ENCODE assay signal across 8 cellular contexts in genomic region chr22:17562906-17563870, GRCh38. TPM values are rescaled to one million over a fixed set of nuclear protein-coding genes. Genes with fewer than 3 reads are reported as not detected.
DNase-seq lines count a peak whose midpoint lies in the region; ATAC-seq, FAIRE-seq and TF ChIP-seq lines count a peak whose summit lies in the region.

Gene SLC25A18 (plus strand): TSS chr22:17563498. CDS start chr22:17579945, 16,447 bp downstream.

- CTCF ChIA-PET in HEK293T (lab: Yijun Ruan, JAX) = interaction anchor here (0.9 kb wide), 1 partner anchor 391 kb away, joined by 3 read pairs; no protein-coding TSS in a partner anchor
- CTCF ChIA-PET in K562 (lab: Yijun Ruan, JAX; ENCODE audit: low intra/inter-chr PET ratio) = no interaction called here

- H3K4me2 ChIP-seq in K562 (ENCODE audit: insufficient read depth, low read length) = no peak within 1 kb of the TSS

- no peak within 1 kb of the TSS for H3K27ac ChIP-seq in K562 (ENCODE audit: extremely low read depth, low read depth, low read length)

- no peak for TF ChIP-seq EP300 in K562 (IDR thresholded peaks at IDR 0.05; ENCODE audit: low read length)

- H3K27me3 ChIP-seq in K562 (ENCODE audit: control insufficient read depth in 2 of 2, insufficient read depth in 2 of 2, low read length in 2 of 2) = peaks cover 38 to 44% of the 10 kb centered on the region in 2 experiments

- BruUV-seq in K562 (replicated peaks; lab: Mats Ljungman, UMichigan) = no TSS peak

- 0 out of 5 replicates have a peak, but pooled peaks cover 0 to 4% of the 10 kb centered on the region in 2 experiments for H3K4me1 ChIP-seq in K562 (replicated peaks in 1 of 2; ENCODE audit: control insufficient read depth in 2 of 2, insufficient read depth in 2 of 2, low read length in 2 of 2)

- no peaks in the 10 kb centered on the region for H3K79me2 ChIP-seq in K562 (ENCODE audit: control insufficient read depth, insufficient read depth, low read length)

- no peak for FAIRE-seq in K562 (lab: Jason Lieb, UNC)
- no peak for FAIRE-seq in urothelium cell line (lab: Jason Lieb, UNC)

- H3K9ac ChIP-seq in K562 (ENCODE audit: insufficient read depth in 1 of 2, low read depth in 2 of 2, low read length in 2 of 2) = no peak within 1 kb of the TSS

- no peaks in the 10 kb centered on the region for H3K9me1 ChIP-seq in K562 (ENCODE audit: control insufficient read depth, insufficient read depth, low read length)

- no peaks in the 10 kb centered on the region for H4K20me1 ChIP-seq in K562 (replicated peaks; ENCODE audit: control insufficient read depth, insufficient read depth, low read length)

- intact Hi-C loops in K562 (cut with micrococcal nuclease) = loop anchor here (2.0 to 5.0 kb wide), 2 partner anchors 76 to 159 kb away; partner anchors contain the start of gene BCL2L13

- peak within 1 kb of the TSS; percentile 2; the same call in 1 of the 2 replicates for H2AFZ ChIP-seq in K562 (ENCODE audit: low read depth, low read length)

- no peaks in the 10 kb centered on the region for H3K9me3 ChIP-seq in K562 (replicated peaks; ENCODE audit: control insufficient read depth, insufficient read depth, low read depth, low read length)

- peak; percentile 50 for DNase-seq in HEK293T (ENCODE audit: extremely low spot score)
- peak; percentile 37 to 47 (median 44) for DNase-seq in K562 (ENCODE audit: extremely low read depth in 1 of 4, low spot score in 3 of 4)
- DNase-seq in iris pigment epithelial cell (ENCODE audit: low read depth) = peak; percentile 35
- peak; percentile 41 for DNase-seq in skeletal muscle cell (ENCODE audit: low read depth)
- DNase-seq in urothelium cell line (ENCODE audit: low spot score) = no peak
- DNase-seq in islet precursor cell = no peak
- no peak for DNase-seq in EL
- DNase-seq in T-helper 9 cell = no peak

- TF ChIP-seq POLR2A in K562 (conservative IDR thresholded peaks at IDR 0.05) = no peak

- peak; percentile 56 for ATAC-seq in K562

- peak; percentile 11 to 32 (median 25); a peak in 2 of 6 replicates for TF ChIP-seq CTCF in K562 (IDR thresholded peaks at IDR 0.05 in 2 of 3, conservative IDR thresholded peaks at IDR 0.05 in 1 of 3; ENCODE audit: insufficient read depth in 2 of 3, low read depth in 1 of 3, low read length in 3 of 3)

- POLR2A ChIA-PET in HEK293T (lab: Yijun Ruan, JAX) = no interaction called here
- POLR2A ChIA-PET in K562 (lab: Yijun Ruan, JAX) = interaction anchor here (0.6 to 1.0 kb wide), 3 partner anchors 12 to 48 kb away, joined by 3 to 4 read pairs (median 3); no protein-coding TSS in a partner anchor

- no peak for TF ChIP-seq RAD21 in K562 (CRISPR knock-in tag; conservative IDR thresholded peaks at IDR 0.05 in 1 of 2, IDR thresholded peaks at IDR 0.05 in 1 of 2)

- in situ Hi-C loops in K562 (cut with MboI) = no loop called here

- no peaks in the 10 kb centered on the region for H3K36me3 ChIP-seq in K562 (ENCODE audit: control insufficient read depth, insufficient read depth, low read length)

- H3K4me3 ChIP-seq in K562 = no peak within 1 kb of the TSS
- no peak within 1 kb of the TSS for H3K4me3 ChIP-seq in skeletal muscle cell (ENCODE audit: low read depth, low read length)

- 4% methylated on average over 17 of the region's 17 CpGs for WGBS in K562 (ENCODE audit: insufficient coverage, low coverage, missing lambda C conversion rate)

TF ChIP-seq in HEK293T, 16 proteins besides CTCF, POLR2A, EP300 and RAD21:
- no peak for TF ChIP-seq LEF1 (IDR thresholded peaks at IDR 0.05; ENCODE audit: borderline replicate concordance)
- TF ChIP-seq BHLHE40 (IDR thresholded peaks at IDR 0.05; ENCODE audit: borderline replicate concordance) = no peak
- no peak for TF ChIP-seq PKNOX1 (IDR thresholded peaks at IDR 0.05)
- no peak for TF ChIP-seq L3MBTL2 (conservative IDR thresholded peaks at IDR 0.05)
- no peak for TF ChIP-seq TARDBP (IDR thresholded peaks at IDR 0.05)

TF ChIP-seq in K562, 482 proteins besides CTCF, POLR2A, EP300 and RAD21 (continues in another document):
- TF ChIP-seq PRDM10 (IDR thresholded peaks at IDR 0.05; ENCODE audit: partially characterized antibody) (no peak), CBFA2T3 (IDR thresholded peaks at IDR 0.05) (peak; percentile 49), CBFA2T2 (conservative IDR thresholded peaks at IDR 0.05) (0 out of 2 replicates have a peak, but pooled peaks have one; percentile 42), FIP1L1 (IDR thresholded peaks at IDR 0.05; ENCODE audit: low read depth, low read length, poor library complexity, severe bottlenecking) (no peak), TEAD1 (CRISPR knock-in tag; IDR thresholded peaks at IDR 0.05) (peak in 1 of 2 experiments; percentile 34; a peak in 1 of 4 replicates), ELF4 (CRISPR knock-in tag; IDR thresholded peaks at IDR 0.05) (0 out of 2 replicates have a peak, but pooled peaks have one; percentile 7), ATF1 (CRISPR knock-in tag; IDR thresholded peaks at IDR 0.05) (no peak), ATF1 (tag; IDR thresholded peaks at IDR 0.05) (0 out of 2 replicates have a peak, but pooled peaks have one; percentile 9), ZNF644 (tag; IDR thresholded peaks at IDR 0.05; ENCODE audit: low read depth) (0 out of 2 replicates have a peak, but pooled peaks have one; percentile 34), ZFX (CRISPR knock-in tag; IDR thresholded peaks at IDR 0.05) (no peak), TFE3 (CRISPR knock-in tag; IDR thresholded peaks at IDR 0.05) (0 out of 2 replicates have a peak, but pooled peaks have one; percentile 15), ATF3 (IDR thresholded peaks at IDR 0.05) (0 out of 2 replicates have a peak, but pooled peaks have one; percentile 21), ATF3 (CRISPR knock-in tag; conservative IDR thresholded peaks at IDR 0.05) (no peak)

RNA-seq across cellular contexts. Expression of gene SLC25A18, which starts in this region (rescaled TPM):
- total RNA-seq in K562 (2011; cell fraction: chromatin; rRNA removed; ENCODE audit: low replicate concordance) = not detected in 2 replicates
- not detected in 2 replicates for total RNA-seq in K562 (2011; cell fraction: nucleolus; rRNA removed)
- total RNA-seq in K562 (2011; cell fraction: nucleoplasm; rRNA removed) = not detected in 2 replicates
- not detected in 2 replicates for total RNA-seq in K562 (2014; rRNA removed)
- total RNA-seq in K562 (2014; rRNA removed; fragmentation: Illumina TruSeq; extraction: Trizol) = not detected in 2 replicates
- not detected in 2 replicates for total RNA-seq in K562 (2015; rRNA removed; fragmentation: Illumina TruSeq; extraction: Trizol)
- not detected in 2 replicates for total RNA-seq in K562 (2021)
- polyA plus RNA-seq in K562 (2011; rRNA removed) = not detected in 2 replicates
- polyA plus RNA-seq in K562 (2011; cell fraction: cytosol; rRNA removed) = 0.04 TPM in 1 of 2 replicates, not detected in the other
- polyA plus RNA-seq in K562 (2011; cell fraction: nucleus; rRNA removed) = not detected in 2 replicates
- 0.12 TPM in 2 replicates for polyA plus RNA-seq in K562 (2012)
- polyA plus RNA-seq in K562 (2014; fragmentation: Illumina TruSeq; extraction: Trizol) = not detected in 2 replicates
- under 1 TPM in 1 of 2 experiments, not detected in 1; 0.04 TPM for polyA plus RNA-seq in K562 (2014; fragmentation: Nextera tagmentation; extraction: Ambion mirVana)
- polyA plus RNA-seq in K562 (2014; rRNA removed) = not detected in 2 replicates
- not detected in 2 replicates for polyA minus RNA-seq in K562 (2011; rRNA and poly(A)+ RNA removed)
- polyA minus RNA-seq in K562 (2011; cell fraction: cytosol; rRNA and poly(A)+ RNA removed) = not detected in 2 replicates
- polyA minus RNA-seq in K562 (2011; cell fraction: nucleus; rRNA and poly(A)+ RNA removed) = not detected in 2 replicates

Comparison
In these comparisons a context has a peak if more than half of its experiments do, and no peak if none do; other contexts are left out.
1. Peak in DNase-seq and ATAC-seq in K562; RNA of the gene not detected or under 1 TPM.
2. DNase-seq: peak in HEK293T (single experiment), iris pigment epithelial cell (single experiment) and skeletal muscle cell (single experiment); none in urothelium cell line (single experiment), islet precursor cell (single experiment), EL (single experiment) and T-helper 9 cell (single experiment).